Comparison of ENCODE assay signal across 25 cellular contexts in the genomic region with DNA sequence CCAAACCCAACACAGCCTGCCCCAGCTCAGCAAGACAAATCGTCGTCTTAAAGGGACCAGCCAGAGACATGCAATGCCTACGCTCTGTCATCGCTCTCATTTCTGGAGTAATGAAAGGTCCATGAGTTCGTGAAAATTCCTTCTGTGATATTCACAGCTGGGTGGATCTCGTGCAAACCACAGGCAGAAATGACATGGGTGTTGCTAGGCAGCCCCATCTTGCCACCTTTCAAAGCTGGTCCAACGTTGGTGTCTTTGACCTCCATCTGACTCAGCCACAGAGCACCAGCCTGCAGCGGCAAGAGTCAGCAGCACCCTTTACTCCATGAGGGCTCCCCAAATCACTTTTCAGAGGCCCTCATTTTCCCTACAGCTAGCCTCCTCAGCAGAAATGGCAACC.
"Had no signal": no experiment of that assay in that cellular context is flagged by ENCODE, and none has a peak within 500 bp of the region (broad histone marks: within the 10 kb centered on the region; RNA-seq: fewer than 3 reads in every experiment).

No MANE protein-coding gene starts in this region.

- H3K4me1 Mint-ChIP-seq: memory B cell, natural killer cell had no signal

- H3K9me3 Mint-ChIP-seq: activated naive CD4-positive, alpha-beta T cell treated with anti-CD3 and anti-CD28 coated beads, Interleukin-2, amount 50 U/mL, for 72 hours; natural killer cell had no signal

- H3K27ac ChIP-seq: colonic mucosa, heart left ventricle, neutrophil, ovary, right lobe of liver, skin epidermis, testis, transverse colon, VCaP had no signal

- H3K4me1 ChIP-seq: colonic mucosa, heart left ventricle, right lobe of liver, testis, transverse colon had no signal

- DNase-seq: activated CD4-positive, alpha-beta T cell treated with anti-CD3 and anti-CD28 coated beads for 4 hours; activated CD4-positive, alpha-beta T cell treated with anti-CD3 and anti-CD28 coated beads, Interleukin-2, amount 50 U/mL, for 4 hours; activated naive CD4-positive, alpha-beta T cell; activated T-cell treated with anti-CD3 and anti-CD28 coated beads for 4 hours; activated T-cell treated with anti-CD3 and anti-CD28 coated beads, Interleukin-2, amount 50 U/mL, for 72 hours; colonic mucosa; effector CD8-positive, alpha-beta T cell; erythroblast; foreskin fibroblast; heart left ventricle; hypothalamus; natural killer cell; ovary; right lobe of liver; stimulated activated CD4-positive, alpha-beta T cell treated with anti-CD3 and anti-CD28 coated beads, Interleukin-12 subunit alpha, Interleukin-12 subunit beta, amount 100 ng/mL, for 4 hours; stimulated activated CD4-positive, alpha-beta T cell treated with anti-CD3 and anti-CD28 coated beads, Interleukin-4, amount 100 ng/mL, for 1 hour; stimulated activated naive CD8-positive, alpha-beta T cell treated with anti-CD3 and anti-CD28 coated beads, Interleukin-15, Interleukin-2, amounts not matched to agents 100 U/mL and 50 U/mL, for 24 hours; testis; transverse colon had no signal

- H3K4me3 Mint-ChIP-seq: activated T-cell treated with anti-CD3 and anti-CD28 coated beads, Interleukin-2, amount 50 U/mL, for 72 hours; memory B cell; natural killer cell had no signal

- H3K27me3 Mint-ChIP-seq: memory B cell had no signal

- H3K9me3 ChIP-seq: colonic mucosa, neutrophil, ovary, right lobe of liver, testis, transverse colon had no signal

- H3K27ac Mint-ChIP-seq: activated naive CD4-positive, alpha-beta T cell treated with anti-CD3 and anti-CD28 coated beads, Interleukin-2, amount 50 U/mL, for 72 hours; activated T-cell treated with anti-CD3 and anti-CD28 coated beads, Interleukin-2, amount 50 U/mL, for 72 hours; memory B cell; natural killer cell; progenitor cell of endocrine pancreas had no signal

- H3K36me3 Mint-ChIP-seq: activated naive CD4-positive, alpha-beta T cell treated with anti-CD3 and anti-CD28 coated beads, Interleukin-2, amount 50 U/mL, for 72 hours; memory B cell; natural killer cell had no signal

- H3K4me3 ChIP-seq: colonic mucosa, heart left ventricle, ovary, right lobe of liver, skin epidermis, testis, transverse colon had no signal

- H3K36me3 ChIP-seq: colonic mucosa, heart left ventricle, neutrophil, ovary, right lobe of liver, transverse colon had no signal

- H3K27me3 ChIP-seq: colonic mucosa, heart left ventricle, neutrophil, ovary, right lobe of liver, testis, transverse colon had no signal

- ATAC-seq: activated naive CD4-positive, alpha-beta T cell treated with anti-CD3 and anti-CD28 coated beads, Interleukin-2, amount 50 U/mL, for 72 hours; activated T-cell treated with anti-CD3 and anti-CD28 coated beads, Interleukin-2, amount 50 U/mL, for 72 hours; heart left ventricle; natural killer cell; right lobe of liver; stimulated activated naive CD8-positive, alpha-beta T cell treated with anti-CD3 and anti-CD28 coated beads, Interleukin-15, Interleukin-2, amounts not matched to agents 100 U/mL and 50 U/mL, for 24 hours had no signal
